19 cellular contexts compared by ENCODE assay signal in the genomic region with DNA sequence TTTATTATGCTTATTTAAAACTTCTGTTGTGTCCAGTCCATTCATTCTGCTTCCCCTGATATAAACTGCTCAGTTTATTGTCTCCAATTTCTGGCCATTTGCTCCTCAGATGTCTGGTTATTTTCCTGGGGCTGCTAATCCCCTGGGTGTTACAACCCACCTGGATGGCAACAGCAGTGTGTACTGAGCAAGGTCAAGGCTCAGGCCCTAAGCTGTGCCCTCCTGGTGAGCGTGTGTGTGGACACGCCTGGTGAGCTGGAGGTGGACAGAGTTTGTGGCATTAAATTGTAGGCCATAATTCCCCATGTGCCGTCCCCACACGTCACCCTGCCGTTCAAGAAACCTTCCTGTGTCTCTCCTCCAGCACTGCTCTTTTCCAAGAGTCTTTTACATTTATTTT.
"Had no signal": no experiment of that assay in that cellular context is flagged by ENCODE, and none has a peak within 500 bp of the region (broad histone marks: within the 10 kb centered on the region; RNA-seq: fewer than 3 reads in every experiment).

No MANE protein-coding gene starts in this region.

- H3K9me3 ChIP-seq: SJSA1 had no signal

- DNase-seq: KBM-7, MV-4-11, NCI-H1048, NCI-H1105, NCI-H1417, NCI-H1436 treated with DMSO at 0.1 percent for 48 hours, NCI-H187, NCI-H2029, NCI-H2081 treated with DMSO at 0.1 percent for 48 hours, NCI-H2171, NCI-H226, NCI-H446, NCI-H510A, NCI-H524 treated with DMSO at 0.1 percent for 48 hours, Right ventricle myocardium superior, RPMI8226, SIG-M5 had no signal

- H3K4me1 ChIP-seq: SJSA1 had no signal

- H3K36me3 ChIP-seq: SJSA1 had no signal

- H3K27me3 ChIP-seq: SJSA1 had no signal

- H3K27ac ChIP-seq: SJSA1, SK-N-MC had no signal

- H3K4me3 ChIP-seq: SJSA1, SK-N-MC had no signal
